ENCODE assay signal across 1 cellular context in the genomic region with DNA sequence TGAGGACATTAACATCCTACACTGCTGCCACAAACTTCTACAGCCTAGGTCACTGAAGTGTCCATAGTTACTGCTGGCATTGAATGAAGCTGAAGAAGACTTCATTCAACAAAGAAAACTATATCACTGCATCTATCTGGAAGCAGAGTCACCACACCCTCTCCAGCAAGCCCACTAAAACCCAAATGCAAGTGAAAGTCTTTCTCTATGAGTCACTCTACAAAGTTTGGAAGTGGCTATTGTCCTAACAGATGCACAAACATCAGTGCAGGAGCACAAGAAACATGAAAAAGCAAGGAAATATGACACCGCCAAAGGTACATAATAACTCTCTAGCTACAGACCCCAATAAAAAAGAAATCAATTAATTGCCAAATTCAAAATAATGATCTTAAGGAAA.
A peak's percentile ranks its signal among the peaks of the same experiment; 100 is the strongest.
TF ChIP-seq lines count a peak whose summit lies in the region.

No MANE protein-coding gene starts in this region.

TF ChIP-seq in HepG2, 621 proteins besides CTCF, POLR2A, EP300 and RAD21:
- TF ChIP-seq ZNF331 (CRISPR knock-in tag; IDR thresholded peaks at IDR 0.05) (no peak), ZNF326 (CRISPR knock-in tag; IDR thresholded peaks at IDR 0.05; ENCODE audit: borderline replicate concordance) (no peak), CBX5 (CRISPR knock-in tag; IDR thresholded peaks at IDR 0.05; ENCODE audit: borderline replicate concordance) (no peak), SOX5 (CRISPR knock-in tag; IDR thresholded peaks at IDR 0.05; ENCODE audit: borderline replicate concordance) (0 out of 2 replicates have a peak, but pooled peaks have one; percentile 19), FOSL2 (CRISPR knock-in tag; IDR thresholded peaks at IDR 0.05) (peak; percentile 22; the same call in 1 of the 2 replicates), ZFX (CRISPR knock-in tag; IDR thresholded peaks at IDR 0.05; ENCODE audit: low read depth) (no peak), NFKB2 (CRISPR knock-in tag; IDR thresholded peaks at IDR 0.05; ENCODE audit: borderline replicate concordance) (no peak), NFKBIZ (CRISPR knock-in tag; IDR thresholded peaks at IDR 0.05) (no peak), MAFF (IDR thresholded peaks at IDR 0.05; ENCODE audit: low read depth, low read length) (no peak), BRD4 (CRISPR knock-in tag; IDR thresholded peaks at IDR 0.05) (no peak), SIX4 (CRISPR knock-in tag; IDR thresholded peaks at IDR 0.05) (no peak)
- TF ChIP-seq, protein P1, sequence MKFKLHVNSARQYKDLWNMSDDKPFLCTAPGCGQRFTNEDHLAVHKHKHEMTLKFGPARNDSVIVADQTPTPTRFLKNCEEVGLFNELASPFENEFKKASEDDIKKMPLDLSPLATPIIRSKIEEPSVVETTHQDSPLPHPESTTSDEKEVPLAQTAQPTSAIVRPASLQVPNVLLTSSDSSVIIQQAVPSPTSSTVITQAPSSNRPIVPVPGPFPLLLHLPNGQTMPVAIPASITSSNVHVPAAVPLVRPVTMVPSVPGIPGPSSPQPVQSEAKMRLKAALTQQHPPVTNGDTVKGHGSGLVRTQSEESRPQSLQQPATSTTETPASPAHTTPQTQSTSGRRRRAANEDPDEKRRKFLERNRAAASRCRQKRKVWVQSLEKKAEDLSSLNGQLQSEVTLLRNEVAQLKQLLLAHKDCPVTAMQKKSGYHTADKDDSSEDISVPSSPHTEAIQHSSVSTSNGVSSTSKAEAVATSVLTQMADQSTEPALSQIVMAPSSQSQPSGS (CRISPR knock-in tag; IDR thresholded peaks at IDR 0.05), result no peak
